In the genomic region with DNA sequence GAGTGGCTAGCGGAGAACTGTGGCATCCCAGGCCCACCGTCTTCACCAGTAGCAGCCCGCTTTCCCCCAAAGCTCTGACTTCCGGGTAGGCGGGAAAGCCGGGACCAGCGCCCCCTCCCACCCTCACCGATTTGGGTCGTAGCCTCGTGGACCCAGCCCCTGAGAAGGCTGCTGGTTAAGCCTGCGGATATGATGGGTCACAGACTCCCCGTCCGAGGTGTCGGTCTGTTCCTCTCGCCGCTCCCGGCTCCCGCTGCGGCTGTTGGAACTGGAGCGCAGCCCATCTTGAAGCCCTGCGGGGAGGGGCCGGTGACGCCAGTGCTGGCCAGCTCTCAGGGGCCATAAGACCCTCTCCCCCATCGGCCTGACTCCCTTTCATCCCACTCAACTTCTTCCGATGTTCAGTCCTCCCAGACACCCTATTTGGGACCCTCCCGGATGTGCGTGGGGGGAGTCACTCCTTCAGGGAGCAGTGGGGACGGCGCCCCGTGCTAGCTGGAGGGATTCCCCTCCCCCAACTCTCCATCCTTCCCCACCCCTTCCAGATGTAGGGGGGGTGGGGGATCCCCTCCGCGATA, we compare ENCODE assay signal across 8 cellular contexts. TPM values are rescaled to one million over a fixed set of nuclear protein-coding genes. Genes with fewer than 3 reads are reported as not detected.
A peak's percentile ranks its signal among the peaks of the same experiment; 100 is the strongest.
DNase-seq lines count a peak whose midpoint lies in the region; ATAC-seq and TF ChIP-seq lines count a peak whose summit lies in the region.

No MANE protein-coding gene starts in this region.

- peak overlapping the region; percentile 100 for H3K27ac Mint-ChIP-seq in T-helper 1 cell treated with Interleukin-12 subunit alpha and Interleukin-12 subunit beta and Interleukin-4 antibody, amounts not matched to agents 30 μg/mL and 1 μg/mL, for 36 hours

- H3K36me3 ChIP-seq in endocrine pancreas (ENCODE audit: control insufficient read depth, insufficient read depth, low read length) = no peaks in the 10 kb centered on the region
- H3K36me3 ChIP-seq in mesendoderm (ENCODE audit: control insufficient read depth, insufficient read depth, low read length) = peaks cover 3% of the 10 kb centered on the region
- peaks cover 0 to 41% (median 14%) of the 10 kb centered on the region in 3 donors for H3K36me3 ChIP-seq in tibial nerve

- H3K9me3 ChIP-seq in endocrine pancreas (ENCODE audit: control insufficient read depth, low read length) = no peaks in the 10 kb centered on the region
- H3K9me3 ChIP-seq in tibial nerve = no peaks in the 10 kb centered on the region

- H3K79me1 ChIP-seq in mesendoderm (ENCODE audit: low read length) = peaks cover 16% of the 10 kb centered on the region

- TF ChIP-seq EP300 in tibial nerve (IDR thresholded peaks at IDR 0.05) = no peak

- DNase-seq in AG10803 (ENCODE audit: low read depth) = peak; percentile 17
- peak; percentile 77 for DNase-seq in mesendoderm
- peak; percentile 20 to 29 for DNase-seq in tibial nerve (ENCODE audit: low spot score in 2 of 2)
- DNase-seq in activated CD4-positive, alpha-beta T cell treated with anti-CD3 and anti-CD28 coated beads, Interleukin-2, amount 50 U/mL, for 48 hours = no peak

- peaks cover 21% of the 10 kb centered on the region for H3K79me2 ChIP-seq in mesendoderm (ENCODE audit: control insufficient read depth, insufficient read depth, low read length)

- no peak overlapping the region for H4K5ac ChIP-seq in mesendoderm (ENCODE audit: low read length)

- H3K18ac ChIP-seq in mesendoderm (ENCODE audit: low read length) = peak overlapping the region; percentile 4

- H3K4me3 Mint-ChIP-seq in T-helper 1 cell treated with Interleukin-12 subunit alpha and Interleukin-12 subunit beta and Interleukin-4 antibody, amounts not matched to agents 30 μg/mL and 1 μg/mL, for 36 hours = peak overlapping the region; percentile 99

- ATAC-seq in GM21717 (IDR thresholded peaks at IDR 0.05; ENCODE audit: unreplicated experiment) = peak; percentile 5
- no peak for ATAC-seq in GM21737 (IDR thresholded peaks at IDR 0.05; ENCODE audit: unreplicated experiment)

- H2BK120ac ChIP-seq in mesendoderm (ENCODE audit: low read depth, low read length) = no peak overlapping the region

- peaks cover 23% of the 10 kb centered on the region for H3K4me1 Mint-ChIP-seq in T-helper 1 cell treated with Interleukin-12 subunit alpha and Interleukin-12 subunit beta and Interleukin-4 antibody, amounts not matched to agents 30 μg/mL and 1 μg/mL, for 36 hours (ENCODE audit: low read depth)

- no peak for TF ChIP-seq POLR2A in tibial nerve (IDR thresholded peaks at IDR 0.05)

- H3K27me3 ChIP-seq in endocrine pancreas (ENCODE audit: control insufficient read depth, insufficient read depth, low read length) (no peaks in the 10 kb centered on the region), mesendoderm (ENCODE audit: insufficient read depth, low read length, poor library complexity) (no peaks in the 10 kb centered on the region), tibial nerve (no peaks in the 10 kb centered on the region)

- H3K27ac ChIP-seq in mesendoderm (ENCODE audit: low read depth, low read length) = peak overlapping the region; percentile 62
- peak overlapping the region; percentile 97 to 99 (median 98) for H3K27ac ChIP-seq in tibial nerve

- no peak overlapping the region for H4K8ac ChIP-seq in mesendoderm (ENCODE audit: low read depth, low read length)

- peak overlapping the region; percentile 100 for H3K56ac ChIP-seq in mesendoderm (ENCODE audit: low read length)

- H3K9ac ChIP-seq in endocrine pancreas (ENCODE audit: control insufficient read depth, insufficient read depth, low read length) (peak overlapping the region; percentile 92), mesendoderm (ENCODE audit: low read length) (peak overlapping the region; percentile 73)

- no peak overlapping the region for H2BK5ac ChIP-seq in mesendoderm (ENCODE audit: low read length)

- no peaks in the 10 kb centered on the region for H3K4me1 ChIP-seq in endocrine pancreas (ENCODE audit: control insufficient read depth, insufficient read depth, low read length)
- no peaks in the 10 kb centered on the region for H3K4me1 ChIP-seq in mesendoderm (ENCODE audit: control insufficient read depth, low read depth, low read length)
- peaks cover 0 to 44% (median 14%) of the 10 kb centered on the region in 4 donors for H3K4me1 ChIP-seq in tibial nerve

- TF ChIP-seq CTCF in AG10803 (conservative IDR thresholded peaks at IDR 0.05; ENCODE audit: low read length) = no peak
- TF ChIP-seq CTCF in tibial nerve (IDR thresholded peaks at IDR 0.05) = no peak

- peak overlapping the region; percentile 54 for H3K4me2 ChIP-seq in mesendoderm (ENCODE audit: low read length)

- H3K23ac ChIP-seq in mesendoderm (ENCODE audit: low read length) = no peak overlapping the region

- peaks cover 33% of the 10 kb centered on the region for H3K36me3 Mint-ChIP-seq in T-helper 1 cell treated with Interleukin-12 subunit alpha and Interleukin-12 subunit beta and Interleukin-4 antibody, amounts not matched to agents 30 μg/mL and 1 μg/mL, for 36 hours (ENCODE audit: low read depth)

- no peak overlapping the region for H2BK15ac ChIP-seq in mesendoderm (replicated peaks; ENCODE audit: low read depth)

- H3K9me3 Mint-ChIP-seq in T-helper 1 cell treated with Interleukin-12 subunit alpha and Interleukin-12 subunit beta and Interleukin-4 antibody, amounts not matched to agents 30 μg/mL and 1 μg/mL, for 36 hours = no peaks in the 10 kb centered on the region

- H3K4me3 ChIP-seq in AG10803 (ENCODE audit: low read length) (peak overlapping the region; percentile 95), endocrine pancreas (ENCODE audit: control insufficient read depth, insufficient read depth, low read length) (peak overlapping the region; percentile 60), mesendoderm (ENCODE audit: low read length) (peak overlapping the region; percentile 89), tibial nerve (peak overlapping the region; percentile 63 to 96 (median 88))

- no peak overlapping the region for H2AK5ac ChIP-seq in mesendoderm (ENCODE audit: low read length)

- H3K4ac ChIP-seq in mesendoderm (ENCODE audit: low read depth, low read length) = no peak overlapping the region

- WGBS in mesendoderm (ENCODE audit: extremely low coverage, insufficient coverage, low lambda C conversion rate) = no CpG with 5 or more reads among the region's 32 CpGs
- WGBS in tibial nerve, 2 donors = 1 to 2% methylated on average over 24 to 25 of the region's 32 CpGs

- no peaks in the 10 kb centered on the region for H3K27me3 Mint-ChIP-seq in T-helper 1 cell treated with Interleukin-12 subunit alpha and Interleukin-12 subunit beta and Interleukin-4 antibody, amounts not matched to agents 30 μg/mL and 1 μg/mL, for 36 hours (ENCODE audit: low read depth)

RNA-seq across cellular contexts. Expression of a gene that starts 0.8 kb away (rescaled TPM):
- polyA plus RNA-seq in mesendoderm (2013, experiment 1 of 2) = 32.3 TPM
- 30.9 TPM for polyA plus RNA-seq in mesendoderm (2013, experiment 2 of 2)
- total RNA-seq in tibial nerve = 10 to 100 TPM; 38.1 to 45.2 (median 44.3) TPM

RNA-seq across cellular contexts. Expression of a gene that starts 1.6 kb away (rescaled TPM):
- 13.3 TPM for polyA plus RNA-seq in mesendoderm (2013, experiment 1 of 2)
- 12.5 TPM for polyA plus RNA-seq in mesendoderm (2013, experiment 2 of 2)
- total RNA-seq in tibial nerve = 10 to 100 TPM in 1 of 4 donors, 1 to 10 TPM in 3; 8.0 to 10.3 (median 8.8) TPM

RNA-seq across cellular contexts. Expression of a gene that starts 15.7 kb away (rescaled TPM):
- 106 TPM for polyA plus RNA-seq in mesendoderm (2013, experiment 1 of 2)
- 106 TPM for polyA plus RNA-seq in mesendoderm (2013, experiment 2 of 2)
- total RNA-seq in tibial nerve = 10 to 100 TPM; 31.4 to 64.5 (median 36.9) TPM

Comparison
In these comparisons a context has a peak if more than half of its experiments do, and no peak if none do; other contexts are left out.
1. DNase-seq: peak in AG10803 (single experiment), mesendoderm (single experiment) and tibial nerve (2 of 2); none in activated CD4-positive, alpha-beta T cell treated with anti-CD3 and anti-CD28 coated beads, Interleukin-2, amount 50 U/mL, for 48 hours (0 of 2).
2. Peak in every context shown above with its lines, with median percentiles within 50 percentile points of each other: H3K4me3 ChIP-seq.